9 cellular contexts compared by ENCODE assay signal in genomic region chr2:55168221-55169154, GRCh38.
DNase-seq lines count a peak whose midpoint lies in the region; ATAC-seq and TF ChIP-seq lines count a peak whose summit lies in the region.
"Had no signal": no experiment of that assay in that cellular context is flagged by ENCODE, and none has a peak within 500 bp of the region (broad histone marks: within the 10 kb centered on the region; RNA-seq: fewer than 3 reads in every experiment).

No MANE protein-coding gene starts in this region.

- peak overlapping the region; percentile 24 for H3K27ac ChIP-seq in cardiac muscle cell
- H3K27ac ChIP-seq: epithelial cell of prostate had no signal

- H3K27ac Mint-ChIP-seq in activated CD4-positive, alpha-beta T cell treated with anti-CD3 and anti-CD28 coated beads for 36 hours: no peak overlapping the region
- no peak overlapping the region for H3K27ac Mint-ChIP-seq in activated naive CD4-positive, alpha-beta T cell treated with anti-CD3 and anti-CD28 coated beads, Interleukin-2, amount 50 U/mL, for 72 hours

- H3K4me3 ChIP-seq in cardiac muscle cell: no peak overlapping the region

- no peaks in the 10 kb centered on the region for H3K36me3 ChIP-seq in cardiac muscle cell

- no peaks in the 10 kb centered on the region for H3K4me1 Mint-ChIP-seq in activated CD4-positive, alpha-beta T cell treated with anti-CD3 and anti-CD28 coated beads for 36 hours

- peaks cover 23% of the 10 kb centered on the region for H3K4me1 ChIP-seq in cardiac muscle cell (ENCODE audit: low read depth)

- intact Hi-C loops in activated CD4-positive, alpha-beta T cell treated with anti-CD3 and anti-CD28 coated beads for 36 hours (cut with DNase I, micrococcal nuclease): loop anchor here (1.0 to 5.0 kb wide), 5 partner anchors 153 to 1061 kb away; no protein-coding TSS in a partner anchor
- intact Hi-C loops in posterior vena cava (cut with DNase I): loop anchor here in 1 of 2 donors (2.0 to 10.0 kb wide), 2 partner anchors 54 to 122 kb away; no protein-coding TSS in a partner anchor

- peak; percentile 52 for DNase-seq in activated CD4-positive, alpha-beta T cell treated with anti-CD3 and anti-CD28 coated beads for 36 hours
- DNase-seq in activated CD4-positive, alpha-beta T cell treated with anti-CD3 and anti-CD28 coated beads for 1 hour: no peak
- DNase-seq in NCI-H748 treated with DMSO at 0.1 percent for 48 hours (lab: John Stamatoyannopoulos, UW) (peak; percentile 42), cardiac muscle cell (ENCODE audit: low read depth in 1 of 2, low spot score in 1 of 2) (peak; percentile 62 to 85), posterior vena cava (ENCODE audit: low spot score) (peak; percentile 81), OCI-M2 (lab: John Stamatoyannopoulos, UW; ENCODE audit: unreplicated experiment) (no peak)
- no peak for DNase-seq in activated naive CD4-positive, alpha-beta T cell treated with anti-CD3 and anti-CD28 coated beads, Interleukin-2, amount 50 U/mL, for 72 hours (ENCODE audit: low spot score in 2 of 2)

- no peak overlapping the region for H3K4me3 Mint-ChIP-seq in activated CD4-positive, alpha-beta T cell treated with anti-CD3 and anti-CD28 coated beads for 36 hours

- peak; percentile 61 for ATAC-seq in activated CD4-positive, alpha-beta T cell treated with anti-CD3 and anti-CD28 coated beads for 36 hours
- ATAC-seq in HG03378 (IDR thresholded peaks at IDR 0.05; ENCODE audit: unreplicated experiment): peak; percentile 68
- peak; percentile 46 to 47 for ATAC-seq in activated naive CD4-positive, alpha-beta T cell treated with anti-CD3 and anti-CD28 coated beads, Interleukin-2, amount 50 U/mL, for 72 hours

- no peaks in the 10 kb centered on the region for H3K9me3 ChIP-seq in cardiac muscle cell (ENCODE audit: low read depth)

- TF ChIP-seq CTCF in cardiac muscle cell (IDR thresholded peaks at IDR 0.05; ENCODE audit: low read depth, low read length): peak; percentile 75

- H3K36me3 Mint-ChIP-seq in activated CD4-positive, alpha-beta T cell treated with anti-CD3 and anti-CD28 coated beads for 36 hours (ENCODE audit: low read depth): no peaks in the 10 kb centered on the region
- H3K36me3 Mint-ChIP-seq in activated naive CD4-positive, alpha-beta T cell treated with anti-CD3 and anti-CD28 coated beads, Interleukin-2, amount 50 U/mL, for 72 hours: no peaks in the 10 kb centered on the region

- H3K27me3 Mint-ChIP-seq in activated CD4-positive, alpha-beta T cell treated with anti-CD3 and anti-CD28 coated beads for 36 hours: no peaks in the 10 kb centered on the region

- CTCF ChIA-PET in activated CD4-positive, alpha-beta T cell treated with anti-CD3 and anti-CD28 coated beads for 36 hours (lab: Charles Lee): interaction anchor here (0.5 to 3.6 kb wide), 25 partner anchors 8 to 1061 kb away, joined by 3 to 22 read pairs (median 3); no protein-coding TSS in a partner anchor

- H3K27me3 ChIP-seq in cardiac muscle cell: no peaks in the 10 kb centered on the region

- no peaks in the 10 kb centered on the region for H3K9me3 Mint-ChIP-seq in activated CD4-positive, alpha-beta T cell treated with anti-CD3 and anti-CD28 coated beads for 36 hours (ENCODE audit: low read depth)
- H3K9me3 Mint-ChIP-seq in activated naive CD4-positive, alpha-beta T cell treated with anti-CD3 and anti-CD28 coated beads, Interleukin-2, amount 50 U/mL, for 72 hours: no peaks in the 10 kb centered on the region

- POLR2A ChIA-PET in activated CD4-positive, alpha-beta T cell treated with anti-CD3 and anti-CD28 coated beads for 36 hours (lab: Charles Lee): no interaction called here

Comparison
In these comparisons a context has a peak if more than half of its experiments do, and no peak if none do; other contexts are left out.
1. DNase-seq: peak in activated CD4-positive, alpha-beta T cell treated with anti-CD3 and anti-CD28 coated beads for 36 hours (single experiment), NCI-H748 treated with DMSO at 0.1 percent for 48 hours (single experiment), cardiac muscle cell (2 of 2) and posterior vena cava (single experiment); none in activated CD4-positive, alpha-beta T cell treated with anti-CD3 and anti-CD28 coated beads for 1 hour (single experiment), activated naive CD4-positive, alpha-beta T cell treated with anti-CD3 and anti-CD28 coated beads, Interleukin-2, amount 50 U/mL, for 72 hours (0 of 2) and OCI-M2 (single experiment).
2. Peak in every context shown above with its lines, with median percentiles within 50 percentile points of each other: ATAC-seq.